ENCODE assay signal across 8 cellular contexts in the genomic region with DNA sequence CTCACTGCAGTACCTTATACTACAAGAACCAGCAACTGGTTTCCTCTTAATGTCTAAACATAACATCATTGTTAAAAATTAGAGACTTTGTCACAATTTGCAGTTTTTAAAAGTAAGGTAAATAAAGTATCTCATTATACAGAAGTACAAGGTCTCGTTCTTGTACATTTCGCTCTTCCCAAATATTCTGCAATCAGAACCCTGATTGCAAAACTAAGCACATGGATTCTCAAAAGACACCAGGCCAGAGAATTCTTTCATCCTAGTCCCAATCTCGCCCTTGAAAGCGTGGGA. TPM values are rescaled to one million over a fixed set of nuclear protein-coding genes. Genes with fewer than 3 reads are reported as not detected.
DNase-seq lines count a peak whose midpoint lies in the region; ATAC-seq and TF ChIP-seq lines count a peak whose summit lies in the region.

No MANE protein-coding gene starts in this region.

- peak overlapping the region; percentile 46; the same call in 1 of the 2 replicates for H3K27ac Mint-ChIP-seq in WTC11

- H3K4me3 Mint-ChIP-seq in WTC11, result peak overlapping the region; percentile 72

- no peak for TF ChIP-seq POLR2A in gastrocnemius medialis (IDR thresholded peaks at IDR 0.05)

- H3K4me1 Mint-ChIP-seq in WTC11, result peaks cover 19% of the 10 kb centered on the region

- peaks cover 8 to 12% of the 10 kb centered on the region in 2 donors for H3K4me1 ChIP-seq in gastrocnemius medialis

- H3K27me3 Mint-ChIP-seq in WTC11 (ENCODE audit: low read depth), result peaks cover 20% of the 10 kb centered on the region

- intact Hi-C loops in gastrocnemius medialis (cut with DNase I; ENCODE audit: low total_unique reads), result loop anchor here (2.0 kb wide), 1 partner anchor 72 kb away; the partner anchor contains the start of gene EPB41L2

- ATAC-seq in WTC11 (no peak), gastrocnemius medialis (no peak), GM21515 (IDR thresholded peaks at IDR 0.05; ENCODE audit: unreplicated experiment) (no peak), HG02571 (IDR thresholded peaks at IDR 0.05; ENCODE audit: unreplicated experiment) (no peak)

- H3K36me3 ChIP-seq in gastrocnemius medialis, result no peaks in the 10 kb centered on the region

- TF ChIP-seq CTCF in GM12875 (IDR thresholded peaks at IDR 0.05; ENCODE audit: borderline replicate concordance, insufficient read depth, low read depth, low read length) (no peak), WTC11 (IDR thresholded peaks at IDR 0.05) (no peak), fibroblast of villous mesenchyme (IDR thresholded peaks at IDR 0.05; ENCODE audit: insufficient read depth, low read depth, low read length) (no peak), gastrocnemius medialis (IDR thresholded peaks at IDR 0.05 in 4 of 5, conservative IDR thresholded peaks at IDR 0.05 in 1 of 5) (no peak)

- no peaks in the 10 kb centered on the region for H3K27me3 ChIP-seq in gastrocnemius medialis

- peaks cover 5% of the 10 kb centered on the region for H3K9me3 Mint-ChIP-seq in WTC11

- POLR2A ChIA-PET in WTC11 (lab: Charles Lee), result no interaction called here

- CTCF ChIA-PET in WTC11 (lab: Charles Lee), result no interaction called here

- in situ Hi-C loops in gastrocnemius medialis (cut with MboI; ENCODE audit: low sequenced_read_pairs in 4 of 4), result no loop called here

- DNase-seq in WTC11 (ENCODE audit: low spot score), result no peak
- no peak for DNase-seq in fibroblast of villous mesenchyme (ENCODE audit: low read depth)
- no peak for DNase-seq in gastrocnemius medialis
- no peak for DNase-seq in hepatic stellate cell (ENCODE audit: low spot score)
- DNase-seq in DMS153 (lab: John Stamatoyannopoulos, UW), result no peak

- H3K4me3 ChIP-seq in GM12875 (ENCODE audit: low read depth, low read length) (peak overlapping the region; percentile 52), fibroblast of villous mesenchyme (ENCODE audit: low read depth, low read length) (peak overlapping the region; percentile 73), gastrocnemius medialis (peak overlapping the region; percentile 68 to 87 (median 83))

- H3K36me3 Mint-ChIP-seq in WTC11, result no peaks in the 10 kb centered on the region

- H3K9me3 ChIP-seq in gastrocnemius medialis, result no peaks in the 10 kb centered on the region

- peak overlapping the region; percentile 76 to 89 (median 86) for H3K27ac ChIP-seq in gastrocnemius medialis

TF ChIP-seq in WTC11, 78 proteins besides CTCF, POLR2A, EP300 and RAD21:
- TF ChIP-seq, protein P1, sequence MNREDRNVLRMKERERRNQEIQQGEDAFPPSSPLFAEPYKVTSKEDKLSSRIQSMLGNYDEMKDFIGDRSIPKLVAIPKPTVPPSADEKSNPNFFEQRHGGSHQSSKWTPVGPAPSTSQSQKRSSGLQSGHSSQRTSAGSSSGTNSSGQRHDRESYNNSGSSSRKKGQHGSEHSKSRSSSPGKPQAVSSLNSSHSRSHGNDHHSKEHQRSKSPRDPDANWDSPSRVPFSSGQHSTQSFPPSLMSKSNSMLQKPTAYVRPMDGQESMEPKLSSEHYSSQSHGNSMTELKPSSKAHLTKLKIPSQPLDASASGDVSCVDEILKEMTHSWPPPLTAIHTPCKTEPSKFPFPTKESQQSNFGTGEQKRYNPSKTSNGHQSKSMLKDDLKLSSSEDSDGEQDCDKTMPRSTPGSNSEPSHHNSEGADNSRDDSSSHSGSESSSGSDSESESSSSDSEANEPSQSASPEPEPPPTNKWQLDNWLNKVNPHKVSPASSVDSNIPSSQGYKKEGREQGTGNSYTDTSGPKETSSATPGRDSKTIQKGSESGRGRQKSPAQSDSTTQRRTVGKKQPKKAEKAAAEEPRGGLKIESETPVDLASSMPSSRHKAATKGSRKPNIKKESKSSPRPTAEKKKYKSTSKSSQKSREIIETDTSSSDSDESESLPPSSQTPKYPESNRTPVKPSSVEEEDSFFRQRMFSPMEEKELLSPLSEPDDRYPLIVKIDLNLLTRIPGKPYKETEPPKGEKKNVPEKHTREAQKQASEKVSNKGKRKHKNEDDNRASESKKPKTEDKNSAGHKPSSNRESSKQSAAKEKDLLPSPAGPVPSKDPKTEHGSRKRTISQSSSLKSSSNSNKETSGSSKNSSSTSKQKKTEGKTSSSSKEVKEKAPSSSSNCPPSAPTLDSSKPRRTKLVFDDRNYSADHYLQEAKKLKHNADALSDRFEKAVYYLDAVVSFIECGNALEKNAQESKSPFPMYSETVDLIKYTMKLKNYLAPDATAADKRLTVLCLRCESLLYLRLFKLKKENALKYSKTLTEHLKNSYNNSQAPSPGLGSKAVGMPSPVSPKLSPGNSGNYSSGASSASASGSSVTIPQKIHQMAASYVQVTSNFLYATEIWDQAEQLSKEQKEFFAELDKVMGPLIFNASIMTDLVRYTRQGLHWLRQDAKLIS (CRISPR knock-in tag; IDR thresholded peaks at IDR 0.05; ENCODE audit: borderline replicate concordance), result 0 out of 2 replicates have a peak, but pooled peaks have one; percentile 42
- TF ChIP-seq TEAD1 (CRISPR knock-in tag; IDR thresholded peaks at IDR 0.05), result no peak
TF ChIP-seq in WTC11: peak in this region for 1.

RNA-seq across cellular contexts. Expression of gene AKAP7, which starts 0.4 kb away (rescaled TPM):
- total RNA-seq in WTC11 (2021) (10.9 to 14.0 TPM (median 13.0 TPM) in 3 replicates), fibroblast of villous mesenchyme (4.2 and 4.7 TPM in 2 replicates), gastrocnemius medialis (10 to 100 TPM in 1 of 4 donors, 1 to 10 TPM in 3; 5.2 to 14.6 (median 7.5) TPM)
